In the genomic region with DNA sequence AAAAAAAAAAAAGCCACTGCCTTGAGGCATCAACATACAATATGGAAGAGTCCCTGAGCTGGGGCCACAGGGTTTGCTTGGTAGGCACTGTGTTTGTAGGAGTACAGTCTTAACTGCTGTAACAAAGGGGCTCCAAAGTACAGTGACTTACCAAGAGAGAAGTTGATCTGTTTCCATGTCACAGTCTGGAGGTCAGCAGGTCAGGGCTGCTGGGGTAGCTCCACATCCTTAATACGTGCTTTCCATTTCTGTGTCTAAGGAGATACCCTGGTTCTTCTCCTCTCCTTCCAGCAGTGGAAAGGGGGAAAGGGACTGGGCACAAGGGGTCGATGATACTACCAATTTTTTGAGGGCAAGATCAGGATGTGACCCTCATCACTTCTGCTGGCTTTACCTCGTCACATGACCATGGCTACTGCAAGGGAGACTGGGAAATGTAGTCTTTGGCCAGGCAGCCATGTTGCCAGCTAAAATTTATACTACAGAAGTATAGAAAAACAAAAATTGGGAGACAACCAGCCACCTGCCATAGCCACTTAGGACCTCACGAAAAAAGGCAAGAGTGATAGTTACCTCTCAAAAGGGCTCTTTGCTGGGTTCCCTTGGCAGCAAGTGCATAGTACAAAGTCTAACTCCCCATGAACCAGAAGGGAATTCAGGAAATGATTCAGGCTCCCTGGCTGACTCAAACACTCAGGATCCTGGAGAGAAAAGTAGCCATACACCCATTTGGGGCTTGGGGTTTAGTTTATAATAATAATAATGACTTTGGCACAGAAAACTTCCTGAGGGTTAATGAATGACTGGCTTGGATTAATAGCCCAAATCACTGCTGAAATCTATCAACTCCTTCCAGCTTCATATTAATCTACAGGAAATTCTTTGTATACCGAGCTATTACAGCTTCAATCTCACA, we compare ENCODE assay signal across 1 cellular context.
A peak's percentile ranks its signal among the peaks of the same experiment; 100 is the strongest.
TF ChIP-seq lines count a peak whose summit lies in the region.

No MANE protein-coding gene starts in this region.

TF ChIP-seq in HepG2, 621 proteins besides CTCF, POLR2A, EP300 and RAD21 (continued from another document and continues in another):
- TF ChIP-seq, protein P1, sequence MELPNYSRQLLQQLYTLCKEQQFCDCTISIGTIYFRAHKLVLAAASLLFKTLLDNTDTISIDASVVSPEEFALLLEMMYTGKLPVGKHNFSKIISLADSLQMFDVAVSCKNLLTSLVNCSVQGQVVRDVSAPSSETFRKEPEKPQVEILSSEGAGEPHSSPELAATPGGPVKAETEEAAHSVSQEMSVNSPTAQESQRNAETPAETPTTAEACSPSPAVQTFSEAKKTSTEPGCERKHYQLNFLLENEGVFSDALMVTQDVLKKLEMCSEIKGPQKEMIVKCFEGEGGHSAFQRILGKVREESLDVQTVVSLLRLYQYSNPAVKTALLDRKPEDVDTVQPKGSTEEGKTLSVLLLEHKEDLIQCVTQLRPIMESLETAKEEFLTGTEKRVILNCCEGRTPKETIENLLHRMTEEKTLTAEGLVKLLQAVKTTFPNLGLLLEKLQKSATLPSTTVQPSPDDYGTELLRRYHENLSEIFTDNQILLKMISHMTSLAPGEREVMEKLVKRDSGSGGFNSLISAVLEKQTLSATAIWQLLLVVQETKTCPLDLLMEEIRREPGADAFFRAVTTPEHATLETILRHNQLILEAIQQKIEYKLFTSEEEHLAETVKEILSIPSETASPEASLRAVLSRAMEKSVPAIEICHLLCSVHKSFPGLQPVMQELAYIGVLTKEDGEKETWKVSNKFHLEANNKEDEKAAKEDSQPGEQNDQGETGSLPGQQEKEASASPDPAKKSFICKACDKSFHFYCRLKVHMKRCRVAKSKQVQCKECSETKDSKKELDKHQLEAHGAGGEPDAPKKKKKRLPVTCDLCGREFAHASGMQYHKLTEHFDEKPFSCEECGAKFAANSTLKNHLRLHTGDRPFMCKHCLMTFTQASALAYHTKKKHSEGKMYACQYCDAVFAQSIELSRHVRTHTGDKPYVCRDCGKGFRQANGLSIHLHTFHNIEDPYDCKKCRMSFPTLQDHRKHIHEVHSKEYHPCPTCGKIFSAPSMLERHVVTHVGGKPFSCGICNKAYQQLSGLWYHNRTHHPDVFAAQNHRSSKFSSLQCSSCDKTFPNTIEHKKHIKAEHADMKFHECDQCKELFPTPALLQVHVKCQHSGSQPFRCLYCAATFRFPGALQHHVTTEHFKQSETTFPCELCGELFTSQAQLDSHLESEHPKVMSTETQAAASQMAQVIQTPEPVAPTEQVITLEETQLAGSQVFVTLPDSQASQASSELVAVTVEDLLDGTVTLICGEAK (IDR thresholded peaks at IDR 0.05): no peak
- TF ChIP-seq, protein P1 (CRISPR knock-in tag; IDR thresholded peaks at IDR 0.05): no peak
- TF ChIP-seq AHR (CRISPR knock-in tag; IDR thresholded peaks at IDR 0.05): no peak
- no peak for TF ChIP-seq RNF2 (conservative IDR thresholded peaks at IDR 0.05; ENCODE audit: low read depth)
- TF ChIP-seq ZNF563 (CRISPR knock-in tag; IDR thresholded peaks at IDR 0.05): no peak
- peak; percentile 99 for TF ChIP-seq THAP11 (CRISPR knock-in tag; IDR thresholded peaks at IDR 0.05)
- no peak for TF ChIP-seq ZNF430 (CRISPR knock-in tag; IDR thresholded peaks at IDR 0.05)
- TF ChIP-seq ZFP90 (CRISPR knock-in tag; IDR thresholded peaks at IDR 0.05; ENCODE audit: borderline replicate concordance): no peak
- no peak for TF ChIP-seq ZNF232 (CRISPR knock-in tag; IDR thresholded peaks at IDR 0.05; ENCODE audit: borderline replicate concordance)
- TF ChIP-seq, protein P2, sequence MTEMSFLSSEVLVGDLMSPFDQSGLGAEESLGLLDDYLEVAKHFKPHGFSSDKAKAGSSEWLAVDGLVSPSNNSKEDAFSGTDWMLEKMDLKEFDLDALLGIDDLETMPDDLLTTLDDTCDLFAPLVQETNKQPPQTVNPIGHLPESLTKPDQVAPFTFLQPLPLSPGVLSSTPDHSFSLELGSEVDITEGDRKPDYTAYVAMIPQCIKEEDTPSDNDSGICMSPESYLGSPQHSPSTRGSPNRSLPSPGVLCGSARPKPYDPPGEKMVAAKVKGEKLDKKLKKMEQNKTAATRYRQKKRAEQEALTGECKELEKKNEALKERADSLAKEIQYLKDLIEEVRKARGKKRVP (CRISPR knock-in tag; IDR thresholded peaks at IDR 0.05): no peak
- TF ChIP-seq, protein P3, sequence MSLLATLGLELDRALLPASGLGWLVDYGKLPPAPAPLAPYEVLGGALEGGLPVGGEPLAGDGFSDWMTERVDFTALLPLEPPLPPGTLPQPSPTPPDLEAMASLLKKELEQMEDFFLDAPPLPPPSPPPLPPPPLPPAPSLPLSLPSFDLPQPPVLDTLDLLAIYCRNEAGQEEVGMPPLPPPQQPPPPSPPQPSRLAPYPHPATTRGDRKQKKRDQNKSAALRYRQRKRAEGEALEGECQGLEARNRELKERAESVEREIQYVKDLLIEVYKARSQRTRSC (CRISPR knock-in tag; IDR thresholded peaks at IDR 0.05; ENCODE audit: low read depth): no peak
- no peak for TF ChIP-seq SOX5 (CRISPR knock-in tag; IDR thresholded peaks at IDR 0.05; ENCODE audit: borderline replicate concordance)
- TF ChIP-seq, protein P4, sequence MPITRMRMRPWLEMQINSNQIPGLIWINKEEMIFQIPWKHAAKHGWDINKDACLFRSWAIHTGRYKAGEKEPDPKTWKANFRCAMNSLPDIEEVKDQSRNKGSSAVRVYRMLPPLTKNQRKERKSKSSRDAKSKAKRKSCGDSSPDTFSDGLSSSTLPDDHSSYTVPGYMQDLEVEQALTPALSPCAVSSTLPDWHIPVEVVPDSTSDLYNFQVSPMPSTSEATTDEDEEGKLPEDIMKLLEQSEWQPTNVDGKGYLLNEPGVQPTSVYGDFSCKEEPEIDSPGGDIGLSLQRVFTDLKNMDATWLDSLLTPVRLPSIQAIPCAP (CRISPR knock-in tag; IDR thresholded peaks at IDR 0.05; ENCODE audit: low read depth): no peak
- TF ChIP-seq ZNF841 (CRISPR knock-in tag; IDR thresholded peaks at IDR 0.05; ENCODE audit: borderline replicate concordance): no peak
- TF ChIP-seq, protein P5, sequence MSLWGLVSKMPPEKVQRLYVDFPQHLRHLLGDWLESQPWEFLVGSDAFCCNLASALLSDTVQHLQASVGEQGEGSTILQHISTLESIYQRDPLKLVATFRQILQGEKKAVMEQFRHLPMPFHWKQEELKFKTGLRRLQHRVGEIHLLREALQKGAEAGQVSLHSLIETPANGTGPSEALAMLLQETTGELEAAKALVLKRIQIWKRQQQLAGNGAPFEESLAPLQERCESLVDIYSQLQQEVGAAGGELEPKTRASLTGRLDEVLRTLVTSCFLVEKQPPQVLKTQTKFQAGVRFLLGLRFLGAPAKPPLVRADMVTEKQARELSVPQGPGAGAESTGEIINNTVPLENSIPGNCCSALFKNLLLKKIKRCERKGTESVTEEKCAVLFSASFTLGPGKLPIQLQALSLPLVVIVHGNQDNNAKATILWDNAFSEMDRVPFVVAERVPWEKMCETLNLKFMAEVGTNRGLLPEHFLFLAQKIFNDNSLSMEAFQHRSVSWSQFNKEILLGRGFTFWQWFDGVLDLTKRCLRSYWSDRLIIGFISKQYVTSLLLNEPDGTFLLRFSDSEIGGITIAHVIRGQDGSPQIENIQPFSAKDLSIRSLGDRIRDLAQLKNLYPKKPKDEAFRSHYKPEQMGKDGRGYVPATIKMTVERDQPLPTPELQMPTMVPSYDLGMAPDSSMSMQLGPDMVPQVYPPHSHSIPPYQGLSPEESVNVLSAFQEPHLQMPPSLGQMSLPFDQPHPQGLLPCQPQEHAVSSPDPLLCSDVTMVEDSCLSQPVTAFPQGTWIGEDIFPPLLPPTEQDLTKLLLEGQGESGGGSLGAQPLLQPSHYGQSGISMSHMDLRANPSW (CRISPR knock-in tag; IDR thresholded peaks at IDR 0.05; ENCODE audit: borderline replicate concordance): no peak
- TF ChIP-seq, protein P6, sequence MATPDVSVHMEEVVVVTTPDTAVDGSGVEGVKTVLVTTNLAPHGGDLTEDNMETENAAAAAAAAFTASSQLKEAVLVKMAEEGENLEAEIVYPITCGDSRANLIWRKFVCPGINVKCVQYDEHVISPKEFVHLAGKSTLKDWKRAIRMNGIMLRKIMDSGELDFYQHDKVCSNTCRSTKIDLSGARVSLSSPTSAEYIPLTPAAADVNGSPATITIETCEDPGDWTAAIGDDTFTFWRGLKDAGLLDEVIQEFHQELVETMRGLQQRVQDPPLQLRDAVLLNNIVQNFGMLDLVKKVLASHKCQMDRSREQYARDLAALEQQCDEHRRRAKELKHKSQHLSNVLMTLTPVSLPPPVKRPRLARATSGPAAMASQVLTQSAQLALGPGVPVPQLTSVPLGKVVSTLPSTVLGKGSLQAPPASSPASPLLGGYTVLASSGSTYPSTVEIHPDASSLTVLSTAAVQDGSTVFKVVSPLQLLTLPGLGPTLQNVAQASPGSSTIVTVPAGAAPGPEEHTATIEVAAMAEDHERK (CRISPR knock-in tag; IDR thresholded peaks at IDR 0.05; ENCODE audit: low read depth): no peak
- no peak for TF ChIP-seq ATRX (CRISPR knock-in tag; IDR thresholded peaks at IDR 0.05; ENCODE audit: borderline replicate concordance)
- TF ChIP-seq MEIS2 (CRISPR knock-in tag; IDR thresholded peaks at IDR 0.05): no peak
- no peak for TF ChIP-seq ELF3 (CRISPR knock-in tag; IDR thresholded peaks at IDR 0.05)
- TF ChIP-seq YY1 (IDR thresholded peaks at IDR 0.05; ENCODE audit: insufficient read depth, insufficient replicate concordance, low read depth, low read length): peak; percentile 88
- TF ChIP-seq PHF20 (CRISPR knock-in tag; IDR thresholded peaks at IDR 0.05): peak; percentile 43
- no peak for TF ChIP-seq ZNF121 (CRISPR knock-in tag; IDR thresholded peaks at IDR 0.05)
- no peak for TF ChIP-seq ZFX (CRISPR knock-in tag; IDR thresholded peaks at IDR 0.05; ENCODE audit: low read depth)
- TF ChIP-seq, protein P7, sequence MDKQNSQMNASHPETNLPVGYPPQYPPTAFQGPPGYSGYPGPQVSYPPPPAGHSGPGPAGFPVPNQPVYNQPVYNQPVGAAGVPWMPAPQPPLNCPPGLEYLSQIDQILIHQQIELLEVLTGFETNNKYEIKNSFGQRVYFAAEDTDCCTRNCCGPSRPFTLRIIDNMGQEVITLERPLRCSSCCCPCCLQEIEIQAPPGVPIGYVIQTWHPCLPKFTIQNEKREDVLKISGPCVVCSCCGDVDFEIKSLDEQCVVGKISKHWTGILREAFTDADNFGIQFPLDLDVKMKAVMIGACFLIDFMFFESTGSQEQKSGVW (CRISPR knock-in tag; IDR thresholded peaks at IDR 0.05; ENCODE audit: borderline replicate concordance): no peak
- no peak for TF ChIP-seq TBL1XR1 (IDR thresholded peaks at IDR 0.05; ENCODE audit: borderline replicate concordance, low read length, partially characterized antibody)
- TF ChIP-seq, protein P8, sequence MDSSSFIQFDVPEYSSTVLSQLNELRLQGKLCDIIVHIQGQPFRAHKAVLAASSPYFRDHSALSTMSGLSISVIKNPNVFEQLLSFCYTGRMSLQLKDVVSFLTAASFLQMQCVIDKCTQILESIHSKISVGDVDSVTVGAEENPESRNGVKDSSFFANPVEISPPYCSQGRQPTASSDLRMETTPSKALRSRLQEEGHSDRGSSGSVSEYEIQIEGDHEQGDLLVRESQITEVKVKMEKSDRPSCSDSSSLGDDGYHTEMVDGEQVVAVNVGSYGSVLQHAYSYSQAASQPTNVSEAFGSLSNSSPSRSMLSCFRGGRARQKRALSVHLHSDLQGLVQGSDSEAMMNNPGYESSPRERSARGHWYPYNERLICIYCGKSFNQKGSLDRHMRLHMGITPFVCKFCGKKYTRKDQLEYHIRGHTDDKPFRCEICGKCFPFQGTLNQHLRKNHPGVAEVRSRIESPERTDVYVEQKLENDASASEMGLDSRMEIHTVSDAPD (CRISPR knock-in tag; IDR thresholded peaks at IDR 0.05): no peak
- no peak for TF ChIP-seq ZFP36L1 (CRISPR knock-in tag; IDR thresholded peaks at IDR 0.05)
- TF ChIP-seq TGIF2 (CRISPR knock-in tag; IDR thresholded peaks at IDR 0.05): no peak
- no peak for TF ChIP-seq ZNF652 (CRISPR knock-in tag; IDR thresholded peaks at IDR 0.05; ENCODE audit: borderline replicate concordance, low read depth)
- no peak for TF ChIP-seq THYN1 (CRISPR knock-in tag; IDR thresholded peaks at IDR 0.05; ENCODE audit: borderline replicate concordance, low read depth)
- TF ChIP-seq FOSL2 (CRISPR knock-in tag; IDR thresholded peaks at IDR 0.05): peak; percentile 58
- no peak for TF ChIP-seq ZNF331 (CRISPR knock-in tag; IDR thresholded peaks at IDR 0.05)
- no peak for TF ChIP-seq SMYD3 (CRISPR knock-in tag; IDR thresholded peaks at IDR 0.05)
- TF ChIP-seq NFRKB (IDR thresholded peaks at IDR 0.05): no peak
